In genomic region chr6:8821921-8822512, GRCh38 we compare ENCODE assay signal across 15 cellular contexts.
A peak's percentile ranks its signal among the peaks of the same experiment; 100 is the strongest.
DNase-seq lines count a peak whose midpoint lies in the region; FAIRE-seq and TF ChIP-seq lines count a peak whose summit lies in the region.
"Had no signal": no experiment of that assay in that cellular context is flagged by ENCODE, and none has a peak within 500 bp of the region (broad histone marks: within the 10 kb centered on the region; RNA-seq: fewer than 3 reads in every experiment).

No MANE protein-coding gene starts in this region.

- POLR2A ChIA-PET in GM10248 (lab: Yijun Ruan, JAX) = no interaction called here

- H3K27me3 ChIP-seq in GM23248 (replicated peaks; ENCODE audit: insufficient read depth) = no peaks in the 10 kb centered on the region
- H3K27me3 ChIP-seq in astrocyte (ENCODE audit: insufficient read depth, low read length) = no peaks in the 10 kb centered on the region
- H3K27me3 ChIP-seq in smooth muscle cell (ENCODE audit: low read depth) = no peaks in the 10 kb centered on the region

- H3K9me3 Mint-ChIP-seq in astrocyte (ENCODE audit: unreplicated experiment) = no peaks in the 10 kb centered on the region

- H3F3A ChIP-seq in GM23248 (ENCODE audit: insufficient read depth) = no peaks in the 10 kb centered on the region
- H3F3A ChIP-seq in smooth muscle cell (ENCODE audit: low read depth) = peaks cover 15% of the 10 kb centered on the region

- no peaks in the 10 kb centered on the region for H3K79me2 ChIP-seq in GM23248 (ENCODE audit: insufficient read depth)
- H3K79me2 ChIP-seq in astrocyte (ENCODE audit: insufficient read depth, low read length) = no peaks in the 10 kb centered on the region
- H3K79me2 ChIP-seq in smooth muscle cell (ENCODE audit: low read depth) = no peaks in the 10 kb centered on the region

- no peaks in the 10 kb centered on the region for H3K27me3 Mint-ChIP-seq in astrocyte (ENCODE audit: low read depth, unreplicated experiment)

- DNase-seq in GM23248 (peak; percentile 11), astrocyte (ENCODE audit: low read depth) (no peak), iris pigment epithelial cell (ENCODE audit: low read depth) (peak; percentile 7), smooth muscle cell (lab: John Stamatoyannopoulos, UW; ENCODE audit: unreplicated experiment) (no peak), DMS79 (lab: John Stamatoyannopoulos, UW) (no peak), GM10248 (ENCODE audit: extremely low spot score) (no peak)
- no peak for DNase-seq in activated CD4-positive, CD25-positive, alpha-beta regulatory T cell (lab: John Stamatoyannopoulos, UW)
- DNase-seq: AML-193, DMS53, GF-D8, NCI-H187 treated with DMSO at 0.1 percent for 48 hours, NCI-H2171, NCI-H510A, SIG-M5 had no signal

- peak overlapping the region; percentile 96 for H3K27ac Mint-ChIP-seq in astrocyte (ENCODE audit: unreplicated experiment)

- no peak overlapping the region for H2AFZ ChIP-seq in GM23248
- no peak overlapping the region for H2AFZ ChIP-seq in astrocyte (ENCODE audit: low read depth, low read length)
- H2AFZ ChIP-seq in smooth muscle cell (ENCODE audit: low read depth) = no peak overlapping the region

- H3K4me3 ChIP-seq in GM23248 = no peak overlapping the region
- no peak overlapping the region for H3K4me3 ChIP-seq in astrocyte (ENCODE audit: insufficient read depth, low read depth, low read length)
- H3K4me3 ChIP-seq in smooth muscle cell = no peak overlapping the region

- TF ChIP-seq CTCF in astrocyte (IDR thresholded peaks at IDR 0.05; ENCODE audit: insufficient read depth, low read depth, low read length) (no peak), smooth muscle cell (IDR thresholded peaks at IDR 0.05; ENCODE audit: borderline replicate concordance, insufficient read depth, poor library complexity, severe bottlenecking) (no peak), GM10248 (IDR thresholded peaks at IDR 0.05; ENCODE audit: control extremely low read depth, extremely low read depth, low read depth, missing control alignments) (no peak)

- no peaks in the 10 kb centered on the region for H3K9me2 ChIP-seq in GM23248 (ENCODE audit: insufficient read depth)

- no peak overlapping the region for H3K4me3 Mint-ChIP-seq in astrocyte (ENCODE audit: unreplicated experiment)

- no peak overlapping the region for H3K27ac ChIP-seq in GM23248
- H3K27ac ChIP-seq in astrocyte (ENCODE audit: low read depth, low read length) = no peak overlapping the region
- H3K27ac ChIP-seq in smooth muscle cell (ENCODE audit: low read depth) = peak overlapping the region; percentile 78

- in situ Hi-C loops in GM23248 (cut with MboI) = no loop called here

- peaks cover 29% of the 10 kb centered on the region for H3K4me1 Mint-ChIP-seq in astrocyte (ENCODE audit: low read depth, unreplicated experiment)

- H3K4me1 ChIP-seq in GM23248 (ENCODE audit: insufficient read depth) (no peaks in the 10 kb centered on the region), astrocyte (ENCODE audit: insufficient read depth, low read length) (no peaks in the 10 kb centered on the region), smooth muscle cell (ENCODE audit: low read depth) (peaks cover 4% of the 10 kb centered on the region)

- H4K20me1 ChIP-seq in GM23248 (ENCODE audit: insufficient read depth) (no peaks in the 10 kb centered on the region), astrocyte (ENCODE audit: insufficient read depth, low read length) (no peaks in the 10 kb centered on the region), smooth muscle cell (ENCODE audit: low read depth) (no peaks in the 10 kb centered on the region)

- no peaks in the 10 kb centered on the region for H3K36me3 Mint-ChIP-seq in astrocyte (ENCODE audit: low read depth, unreplicated experiment)

- H3K4me2 ChIP-seq in GM23248 (ENCODE audit: unreplicated experiment) (no peak overlapping the region), astrocyte (ENCODE audit: low read length) (no peak overlapping the region), smooth muscle cell (peak overlapping the region; percentile 36)

- no peaks in the 10 kb centered on the region for H3K36me3 ChIP-seq in GM23248 (ENCODE audit: low read depth)
- H3K36me3 ChIP-seq in astrocyte (ENCODE audit: insufficient read depth, low read length) = no peaks in the 10 kb centered on the region
- H3K36me3 ChIP-seq in smooth muscle cell (ENCODE audit: low read depth) = no peaks in the 10 kb centered on the region

- CTCF ChIA-PET in GM10248 (lab: Yijun Ruan, JAX) = no interaction called here

- no peak for FAIRE-seq in astrocyte (lab: Jason Lieb, UNC)
- FAIRE-seq: H54 had no signal

- H3K9me3 ChIP-seq in GM23248 (ENCODE audit: low read depth) (no peaks in the 10 kb centered on the region), astrocyte (ENCODE audit: insufficient read depth, low read depth, low read length) (no peaks in the 10 kb centered on the region), smooth muscle cell (replicated peaks; ENCODE audit: low read depth) (no peaks in the 10 kb centered on the region)

- 26 to 32% methylated on average over 3 of the region's 3 CpGs for WGBS in GM23248 (ENCODE audit: low coverage in 1 of 2, low lambda C conversion rate in 2 of 2, missing lambda C conversion rate in 2 of 2), 2 experiments
- WGBS in smooth muscle cell (ENCODE audit: low lambda C conversion rate) = 27% methylated on average over 3 of the region's 3 CpGs

- no peak overlapping the region for H3K9ac ChIP-seq in GM23248
- H3K9ac ChIP-seq in astrocyte (ENCODE audit: low read length) = no peak overlapping the region
- H3K9ac ChIP-seq in smooth muscle cell (ENCODE audit: low read depth) = peak overlapping the region; percentile 1

Comparison
In these comparisons a context has a peak if more than half of its experiments do, and no peak if none do; other contexts are left out.
1. DNase-seq: peak in GM23248 (single experiment) and iris pigment epithelial cell (single experiment); none in astrocyte (single experiment), smooth muscle cell (single experiment), activated CD4-positive, CD25-positive, alpha-beta regulatory T cell (0 of 4), DMS79 (single experiment) and GM10248 (single experiment).